Comparison of ENCODE assay signal across 11 cellular contexts in the genomic region with DNA sequence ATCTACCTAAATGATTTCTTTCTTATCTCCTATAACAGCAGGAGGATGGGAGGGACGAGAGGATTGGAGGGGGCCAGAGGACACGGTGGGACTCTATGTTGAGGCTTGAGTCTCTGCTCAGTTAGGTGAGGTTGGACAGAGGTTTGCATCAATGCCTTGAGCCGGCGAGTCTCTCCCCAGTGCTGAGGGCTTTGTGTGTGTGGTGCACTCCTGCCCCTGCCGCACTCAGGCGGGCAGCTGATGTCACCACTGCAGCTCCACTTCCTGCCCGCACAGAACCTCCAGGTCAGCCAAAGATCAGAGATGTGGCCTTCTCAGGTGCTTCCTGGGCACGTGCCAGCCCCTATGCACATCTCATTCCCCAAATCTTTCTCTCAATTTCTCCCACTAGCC. TPM values are rescaled to one million over a fixed set of nuclear protein-coding genes. Genes with fewer than 3 reads are reported as not detected.
DNase-seq lines count a peak whose midpoint lies in the region; ATAC-seq and TF ChIP-seq lines count a peak whose summit lies in the region.
"Not testable (repeated sequence)": the region's sequence is repeated elsewhere in the genome, so short reads cannot be mapped to it uniquely, and the experiment has no call there.
"Had no signal": no experiment of that assay in that cellular context is flagged by ENCODE, and none has a peak within 500 bp of the region (broad histone marks: within the 10 kb centered on the region; RNA-seq: fewer than 3 reads in every experiment).

No MANE protein-coding gene starts in this region.

- H3K9ac ChIP-seq in MM.1S (ENCODE audit: low read length): not testable (repeated sequence)

- H3K4me3 Mint-ChIP-seq in activated T-cell treated with anti-CD3 and anti-CD28 coated beads, Interleukin-2, amount 50 U/mL, for 72 hours: peak overlapping the region; percentile 77 to 85
- H3K4me3 Mint-ChIP-seq in osteocyte (ENCODE audit: unreplicated experiment): peak overlapping the region; percentile 73

- TF ChIP-seq CTCF in MM.1S (IDR thresholded peaks at IDR 0.05; ENCODE audit: low read length); coronary artery (IDR thresholded peaks at IDR 0.05); osteocyte (IDR thresholded peaks at IDR 0.05): not testable (repeated sequence)

- peak overlapping the region; percentile 74 for H3K4me2 ChIP-seq in MM.1S (ENCODE audit: low read depth, low read length)

- peaks cover 32% of the 10 kb centered on the region for H3K4me1 Mint-ChIP-seq in activated T-cell treated with anti-CD3 and anti-CD28 coated beads, Interleukin-2, amount 50 U/mL, for 72 hours (ENCODE audit: low read depth)
- H3K4me1 Mint-ChIP-seq in osteocyte (ENCODE audit: unreplicated experiment): peaks cover 16% of the 10 kb centered on the region

- DNase-seq in ELF-1 (ENCODE audit: low read depth, low spot score) (peak; percentile 30), MM.1S (peak; percentile 18), left lobe of liver (ENCODE audit: low spot score) (peak; percentile 7)
- not testable (repeated sequence) for DNase-seq in activated T-cell treated with anti-CD3 and anti-CD28 coated beads, Interleukin-2, amount 50 U/mL, for 72 hours; coronary artery (ENCODE audit: low spot score); osteocyte (ENCODE audit: extremely low spot score, unreplicated experiment)

- H3K27me3 Mint-ChIP-seq in activated T-cell treated with anti-CD3 and anti-CD28 coated beads, Interleukin-2, amount 50 U/mL, for 72 hours (ENCODE audit: low read depth): peaks cover 99% of the 10 kb centered on the region
- H3K27me3 Mint-ChIP-seq in osteocyte (ENCODE audit: unreplicated experiment): peaks cover 95% of the 10 kb centered on the region

- H3K79me2 ChIP-seq in MM.1S (ENCODE audit: low read length): not testable (repeated sequence)

- H3K27me3 ChIP-seq in MM.1S (replicated peaks; ENCODE audit: insufficient read depth, low read length): peaks cover 54% of the 10 kb centered on the region

- peaks cover 7 to 13% of the 10 kb centered on the region in 2 donors for H3K36me3 Mint-ChIP-seq in activated T-cell treated with anti-CD3 and anti-CD28 coated beads, Interleukin-2, amount 50 U/mL, for 72 hours (ENCODE audit: insufficient read depth in 2 of 2)
- not testable (repeated sequence) for H3K36me3 Mint-ChIP-seq in osteocyte (ENCODE audit: unreplicated experiment)

- H3K9me3 ChIP-seq in MM.1S (replicated peaks; ENCODE audit: insufficient read depth, low read length): not testable (repeated sequence)

- H3K27ac ChIP-seq in MM.1S (ENCODE audit: low read length); coronary artery: not testable (repeated sequence)

- not testable (repeated sequence) for H3K4me3 ChIP-seq in MM.1S (ENCODE audit: low read length)
- peak overlapping the region; percentile 63 for H3K4me3 ChIP-seq in coronary artery

- ATAC-seq in SK-N-SH treated with all-trans-retinoic acid at 6 μM for 48 hours (0 out of 3 replicates have a peak, but pooled peaks have one; percentile 31), left lobe of liver (peak; percentile 20)
- ATAC-seq in activated T-cell treated with anti-CD3 and anti-CD28 coated beads, Interleukin-2, amount 50 U/mL, for 72 hours (replicated peaks in 1 of 2): peak; percentile 76 to 83

- H2AFZ ChIP-seq in MM.1S (ENCODE audit: low read length): not testable (repeated sequence)

- H3K9me3 Mint-ChIP-seq in activated T-cell treated with anti-CD3 and anti-CD28 coated beads, Interleukin-2, amount 50 U/mL, for 72 hours; osteocyte (ENCODE audit: unreplicated experiment): not testable (repeated sequence)

- not testable (repeated sequence) for H4K20me1 ChIP-seq in MM.1S (ENCODE audit: insufficient read depth, low read length)

- peak overlapping the region; percentile 4 for H3K27ac Mint-ChIP-seq in activated T-cell treated with anti-CD3 and anti-CD28 coated beads, Interleukin-2, amount 50 U/mL, for 72 hours
- H3K27ac Mint-ChIP-seq in osteocyte (ENCODE audit: unreplicated experiment): not testable (repeated sequence)

- not testable (repeated sequence) for H3F3A ChIP-seq in MM.1S (ENCODE audit: insufficient read depth, low read length)

- not testable (repeated sequence) for H3K4me1 ChIP-seq in MM.1S (ENCODE audit: low read length)

- H3K9me2 ChIP-seq in MM.1S (replicated peaks; ENCODE audit: insufficient read depth, low read length): not testable (repeated sequence)

- H3K36me3 ChIP-seq in MM.1S (replicated peaks; ENCODE audit: insufficient read depth, low read length): not testable (repeated sequence)

RNA-seq across cellular contexts. Expression of gene ULBP1, which starts 27.7 kb away (rescaled TPM):
- 10 to 100 TPM in 1 of 2 donors, 1 to 10 TPM in 1; 9.4 to 12.4 TPM for total RNA-seq in activated T-cell treated with anti-CD3 and anti-CD28 coated beads, Interleukin-2, amount 50 U/mL, for 72 hours
- total RNA-seq in left lobe of liver (0.08 TPM), osteocyte (10.7 and 11.5 TPM in 2 replicates)
- total RNA-seq: body of pancreas had no signal

RNA-seq across cellular contexts. Expression of gene RAET1L, which starts 33.9 kb away (rescaled TPM):
- total RNA-seq in activated T-cell treated with anti-CD3 and anti-CD28 coated beads, Interleukin-2, amount 50 U/mL, for 72 hours: not detected
- total RNA-seq in left lobe of liver: not detected
- total RNA-seq in osteocyte: not detected in 2 replicates
- total RNA-seq: body of pancreas, dorsolateral prefrontal cortex, heart left ventricle, LHCN-M2 had no signal

RNA-seq across cellular contexts. Expression of gene ULBP2, which starts 49.6 kb away (rescaled TPM):
- total RNA-seq in activated T-cell treated with anti-CD3 and anti-CD28 coated beads, Interleukin-2, amount 50 U/mL, for 72 hours: 1 to 10 TPM in 1 of 2 donors, under 1 TPM in 1; 1.00 to 1.5 TPM
- total RNA-seq in left lobe of liver (0.18 TPM), osteocyte (2.1 and 2.9 TPM in 2 replicates)

Comparison
In these comparisons a context has a peak if more than half of its experiments do, and no peak if none do; other contexts are left out.
1. ATAC-seq: peak in every context shown above with its lines; median percentile 80 in activated T-cell treated with anti-CD3 and anti-CD28 coated beads, Interleukin-2, amount 50 U/mL, for 72 hours; 31 in SK-N-SH treated with all-trans-retinoic acid at 6 μM for 48 hours; 20 in left lobe of liver.